In the genomic region with DNA sequence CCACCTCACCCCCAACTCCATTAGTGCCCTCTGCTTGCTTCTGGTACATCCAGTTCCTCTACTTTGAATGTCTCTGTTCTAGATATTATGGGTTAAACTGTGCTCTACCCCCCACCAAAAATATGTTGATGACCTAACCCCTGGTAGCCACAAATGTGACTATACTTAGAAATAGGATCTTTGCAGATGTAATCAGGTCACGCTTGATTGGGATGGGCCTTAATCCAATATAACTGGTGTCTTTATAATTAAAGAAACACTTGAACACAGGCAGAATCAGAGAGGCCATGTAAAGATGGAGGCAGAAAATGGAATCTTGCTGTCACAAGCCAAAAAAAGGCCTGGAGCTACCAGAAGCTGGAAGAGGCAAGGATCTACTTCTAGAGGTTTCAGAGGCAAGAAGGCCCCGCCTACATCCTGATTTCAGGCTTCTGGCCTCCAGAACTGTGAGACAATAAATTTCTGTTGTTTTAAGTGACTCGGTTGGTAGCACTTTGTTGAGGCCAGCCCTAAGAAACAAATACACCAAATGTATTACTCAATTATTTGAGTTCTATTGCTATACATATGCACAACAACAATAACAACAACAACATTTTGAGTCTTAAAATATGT, we compare ENCODE assay signal across 24 cellular contexts.
DNase-seq lines count a peak whose midpoint lies in the region; ATAC-seq, FAIRE-seq and TF ChIP-seq lines count a peak whose summit lies in the region.
"Had no signal": no experiment of that assay in that cellular context is flagged by ENCODE, and none has a peak within 500 bp of the region (broad histone marks: within the 10 kb centered on the region; RNA-seq: fewer than 3 reads in every experiment).

No MANE protein-coding gene starts in this region.

- peak overlapping the region; percentile 29 for H3K4me2 ChIP-seq in KMS-11
- no peak overlapping the region for H3K4me2 ChIP-seq in osteoblast (ENCODE audit: insufficient read depth, low read length)

- peak; percentile 39 for FAIRE-seq in GM18507 (lab: Jason Lieb, UNC)
- FAIRE-seq: HepG2, islet of Langerhans had no signal

- no peak for TF ChIP-seq CTCF in KMS-11 (conservative IDR thresholded peaks at IDR 0.05; ENCODE audit: low read depth, low read length)
- no peak for TF ChIP-seq CTCF in osteoblast (IDR thresholded peaks at IDR 0.05; ENCODE audit: extremely low read depth, low read depth, low read length)

- no peak overlapping the region for H3K9ac ChIP-seq in KMS-11

- peaks cover 33% of the 10 kb centered on the region for H3K4me1 ChIP-seq in KMS-11 (ENCODE audit: low read depth, poor library complexity, severe bottlenecking)
- H3K4me1 ChIP-seq in SJCRH30 = peaks cover 25% of the 10 kb centered on the region
- H3K4me1 ChIP-seq in osteoblast (ENCODE audit: insufficient read depth, low read length) = peaks cover 18% of the 10 kb centered on the region
- H3K4me1 ChIP-seq: prostate gland had no signal

- H3K4me3 ChIP-seq in KMS-11 (IDR thresholded peaks at IDR 0.05; ENCODE audit: insufficient read depth, low read depth, low read length) = no peak overlapping the region
- H3K4me3 ChIP-seq in SJCRH30 = no peak overlapping the region
- no peak overlapping the region for H3K4me3 ChIP-seq in osteoblast (ENCODE audit: insufficient read depth, low read length)
- H3K4me3 ChIP-seq: adrenal gland, HAP-1, heart right ventricle, lung, prostate gland, thyroid gland had no signal

- no peak for ATAC-seq in GM19467 (IDR thresholded peaks at IDR 0.05; ENCODE audit: unreplicated experiment)
- ATAC-seq: activated T-helper 17 cell treated with anti-CD3 and anti-CD28 coated beads, Interleukin-2, amount 50 U/mL, for 72 hours; heart right ventricle; HepG2; naive thymus-derived CD4-positive, alpha-beta T cell had no signal

- no peaks in the 10 kb centered on the region for H3K36me3 ChIP-seq in KMS-11 (ENCODE audit: insufficient read depth)
- no peaks in the 10 kb centered on the region for H3K36me3 ChIP-seq in SJCRH30
- no peaks in the 10 kb centered on the region for H3K36me3 ChIP-seq in osteoblast (ENCODE audit: insufficient read depth, low read length)
- H3K36me3 ChIP-seq: adrenal gland, HAP-1, heart right ventricle, prostate gland, thyroid gland, WERI-Rb-1 had no signal

- intact Hi-C loops in posterior cingulate gyrus (cut with DNase I) = no loop called here

- no peaks in the 10 kb centered on the region for H3K27me3 ChIP-seq in KMS-11 (ENCODE audit: insufficient read depth, low read depth)
- no peaks in the 10 kb centered on the region for H3K27me3 ChIP-seq in SJCRH30
- H3K27me3 ChIP-seq in osteoblast (ENCODE audit: insufficient read depth, low read length) = no peaks in the 10 kb centered on the region
- H3K27me3 ChIP-seq: adrenal gland, heart right ventricle, thyroid gland had no signal

- H3K79me2 ChIP-seq in KMS-11 (ENCODE audit: insufficient read depth, low read depth) (peaks cover 4% of the 10 kb centered on the region; the same call in 1 of the 2 replicates), osteoblast (ENCODE audit: insufficient read depth, low read length) (peaks cover 39% of the 10 kb centered on the region)

- H3K27ac ChIP-seq in KMS-11 (no peak overlapping the region), SJCRH30 (peak overlapping the region; percentile 61), osteoblast (ENCODE audit: low read depth, low read length) (no peak overlapping the region)
- H3K27ac ChIP-seq: adrenal gland, prostate gland, RWPE1, thyroid gland, WERI-Rb-1 had no signal

- H2AFZ ChIP-seq in KMS-11 (ENCODE audit: low read depth) (no peak overlapping the region), osteoblast (ENCODE audit: low read length) (no peak overlapping the region)

- DNase-seq in GM18507 (ENCODE audit: extremely low spot score, insufficient read length, low read depth) = no peak
- peak; percentile 49 to 68 for DNase-seq in SJCRH30
- peak; percentile 1 for DNase-seq in osteoblast (ENCODE audit: insufficient read length, low spot score, missing footprints)
- no peak for DNase-seq in activated CD8-positive, alpha-beta memory T cell treated with anti-CD3 and anti-CD28 coated beads, Interleukin-2, amount 50 U/mL, for 4 hours
- no peak for DNase-seq in posterior cingulate gyrus
- DNase-seq: adrenal gland; C1 segment of cervical spinal cord; caudate nucleus; effector CD4-positive, alpha-beta T cell; heart right ventricle; naive thymus-derived CD4-positive, alpha-beta T cell; NCI-H1092 treated with DMSO at 0.1 percent for 48 hours; NCI-H2171; thyroid gland; WERI-Rb-1 had no signal

- H3K9me3 ChIP-seq in SJCRH30 (replicated peaks) (0 out of 2 replicates have a peak, but pooled peaks cover 3% of the 10 kb centered on the region), osteoblast (ENCODE audit: low read depth, low read length) (no peaks in the 10 kb centered on the region)
- H3K9me3 ChIP-seq: adrenal gland, HAP-1, prostate gland, thyroid gland had no signal

- H4K20me1 ChIP-seq in KMS-11 (ENCODE audit: insufficient read depth) = no peaks in the 10 kb centered on the region
- peaks cover 7% of the 10 kb centered on the region for H4K20me1 ChIP-seq in osteoblast (ENCODE audit: insufficient read depth, low read length)

Comparison
In these comparisons a context has a peak if more than half of its experiments do, and no peak if none do; other contexts are left out.
1. DNase-seq: peak in SJCRH30 (2 of 2) and osteoblast (single experiment); none in GM18507 (single experiment), activated CD8-positive, alpha-beta memory T cell treated with anti-CD3 and anti-CD28 coated beads, Interleukin-2, amount 50 U/mL, for 4 hours (single experiment) and posterior cingulate gyrus (0 of 10).